17 cellular contexts compared by ENCODE assay signal in genomic region chr15:77417642-77418041, GRCh38. TPM values are rescaled to one million over a fixed set of nuclear protein-coding genes. Genes with fewer than 3 reads are reported as not detected.
DNase-seq lines count a peak whose midpoint lies in the region; ATAC-seq, FAIRE-seq and TF ChIP-seq lines count a peak whose summit lies in the region.
"Had no signal": no experiment of that assay in that cellular context is flagged by ENCODE, and none has a peak within 500 bp of the region (broad histone marks: within the 10 kb centered on the region; RNA-seq: fewer than 3 reads in every experiment).

No MANE protein-coding gene starts in this region.

- TF ChIP-seq POLR2A in HepG2 (IDR thresholded peaks at IDR 0.05; ENCODE audit: insufficient read depth in 1 of 2, low read depth in 2 of 2, low read length in 2 of 2) (no peak), right lobe of liver (IDR thresholded peaks at IDR 0.05) (no peak)

- in situ Hi-C loops in HepG2 (cut with HindIII; ENCODE audit: extremely low pct_ligation_motif_present, low pct_unique_long_range_greater_than_20kb), result no loop called here

- peaks cover 48% of the 10 kb centered on the region for H3K4me1 Mint-ChIP-seq in brain
- H3K4me1 Mint-ChIP-seq in stimulated activated naive B cell treated with anti-CD40 and anti-IgM and Interleukin-4, amounts not matched to agents 10 μg/mL and 1 μg/mL and 100 μg/mL, for 72 hours, result peaks cover 15 to 28% of the 10 kb centered on the region in 2 donors

- DNase-seq in HepG2 (ENCODE audit: low spot score) (no peak), right lobe of liver (no peak), sciatic nerve (ENCODE audit: low spot score) (no peak), NCI-H82 (lab: John Stamatoyannopoulos, UW) (no peak)
- DNase-seq in stimulated activated naive B cell treated with anti-CD40 and anti-IgM and Interleukin-4, amounts not matched to agents 10 μg/mL and 1 μg/mL and 100 μg/mL, for 72 hours, result no peak
- DNase-seq: activated CD8-positive, alpha-beta memory T cell treated with anti-CD3 and anti-CD28 coated beads, Interleukin-2, amount 50 U/mL, for 4 hours; H9; KBM-7; NCI-H2081; posterior cingulate gyrus; T-helper 9 cell; testis had no signal

- intact Hi-C loops in HepG2 (cut with micrococcal nuclease; ENCODE audit: unreplicated experiment), result no loop called here
- intact Hi-C loops in right lobe of liver (cut with DNase I), result no loop called here
- intact Hi-C loops in sciatic nerve (cut with DNase I), result no loop called here

- H3K4me1 ChIP-seq in HepG2 (ENCODE audit: insufficient read depth, low read length) (peaks cover 40% of the 10 kb centered on the region), right lobe of liver (peaks cover 0 to 13% (median 3%) of the 10 kb centered on the region in 4 donors), mucosa of rectum (ENCODE audit: control insufficient read depth in 2 of 2, insufficient read depth in 2 of 2, low read length in 2 of 2) (peaks cover 10 to 21% of the 10 kb centered on the region in 2 donors)

- ATAC-seq in HepG2 (no peak), right lobe of liver (no peak), sciatic nerve (no peak), HG03571 (IDR thresholded peaks at IDR 0.05; ENCODE audit: unreplicated experiment) (no peak)
- ATAC-seq in stimulated activated naive B cell treated with anti-CD40 and anti-IgM and Interleukin-4, amounts not matched to agents 10 μg/mL and 1 μg/mL and 100 μg/mL, for 72 hours (replicated peaks), result no peak

- peaks cover 0 to 3% (median 0%) of the 10 kb centered on the region in 5 experiments for H3K9me3 Mint-ChIP-seq in brain
- no peaks in the 10 kb centered on the region for H3K9me3 Mint-ChIP-seq in stimulated activated naive B cell treated with anti-CD40 and anti-IgM and Interleukin-4, amounts not matched to agents 10 μg/mL and 1 μg/mL and 100 μg/mL, for 72 hours

- H3K4me3 ChIP-seq in HepG2 (replicated peaks in 1 of 3; ENCODE audit: insufficient read depth in 1 of 3, low read depth in 2 of 3, low read length in 3 of 3), result no peak overlapping the region
- no peak overlapping the region for H3K4me3 ChIP-seq in right lobe of liver
- peak overlapping the region in 1 of 2 donors; percentile 89 for H3K4me3 ChIP-seq in mucosa of rectum (ENCODE audit: low read length in 2 of 2)

- no TSS peak for BruUV-seq in HepG2 (replicated peaks; lab: Mats Ljungman, UMichigan)

- H3K27ac ChIP-seq in HepG2 (ENCODE audit: extremely low read length, insufficient read depth, low read length), result no peak overlapping the region
- no peak overlapping the region for H3K27ac ChIP-seq in right lobe of liver
- peak overlapping the region; percentile 13 to 91 for H3K27ac ChIP-seq in mucosa of rectum (ENCODE audit: low read depth in 2 of 2, low read length in 2 of 2)
- H3K27ac ChIP-seq: C4-2B had no signal

- FAIRE-seq in HepG2 (lab: Jason Lieb, UNC), result no peak
- FAIRE-seq: endometrium had no signal

- peaks cover 75% of the 10 kb centered on the region for H3K79me2 ChIP-seq in HepG2 (ENCODE audit: insufficient read depth, low read length)

- H3K27me3 Mint-ChIP-seq in brain, result no peaks in the 10 kb centered on the region
- H3K27me3 Mint-ChIP-seq in stimulated activated naive B cell treated with anti-CD40 and anti-IgM and Interleukin-4, amounts not matched to agents 10 μg/mL and 1 μg/mL and 100 μg/mL, for 72 hours, result no peaks in the 10 kb centered on the region

- H3K36me3 Mint-ChIP-seq in brain, result no peaks in the 10 kb centered on the region
- H3K36me3 Mint-ChIP-seq in stimulated activated naive B cell treated with anti-CD40 and anti-IgM and Interleukin-4, amounts not matched to agents 10 μg/mL and 1 μg/mL and 100 μg/mL, for 72 hours, result peaks cover 4 to 5% of the 10 kb centered on the region in 2 donors

- H3K4me2 ChIP-seq in HepG2 (ENCODE audit: low read depth, low read length), result peak overlapping the region; percentile 78; the same call in 1 of the 2 replicates

- WGBS in HepG2 (ENCODE audit: low lambda C conversion rate), result 90% methylated on average over 4 of the region's 4 CpGs
- 69% methylated on average over 4 of the region's 4 CpGs for WGBS in right lobe of liver (ENCODE audit: insufficient coverage, low coverage, low lambda C conversion rate, missing lambda C conversion rate)

- TF ChIP-seq RAD21 in HepG2 (CRISPR knock-in tag; IDR thresholded peaks at IDR 0.05), result no peak

- H3K27me3 ChIP-seq in HepG2 (ENCODE audit: control insufficient read depth in 1 of 2, insufficient read depth in 2 of 2, low read length in 2 of 2) (no peaks in the 10 kb centered on the region; a peak in 2 of 5 replicates), right lobe of liver (no peaks in the 10 kb centered on the region), mucosa of rectum (ENCODE audit: control insufficient read depth in 2 of 2, insufficient read depth in 2 of 2, low read length in 2 of 2) (no peaks in the 10 kb centered on the region)
- H3K27me3 ChIP-seq: testis had no signal

- TF ChIP-seq CTCF in HepG2 (CRISPR knock-in tag; IDR thresholded peaks at IDR 0.05), result no peak
- TF ChIP-seq CTCF in right lobe of liver (IDR thresholded peaks at IDR 0.05), result no peak
- TF ChIP-seq CTCF in brain (conservative IDR thresholded peaks at IDR 0.05), result no peak

- H3K4me3 Mint-ChIP-seq in brain, result peak overlapping the region; percentile 91 to 99 (median 96)
- H3K4me3 Mint-ChIP-seq in stimulated activated naive B cell treated with anti-CD40 and anti-IgM and Interleukin-4, amounts not matched to agents 10 μg/mL and 1 μg/mL and 100 μg/mL, for 72 hours, result no peak overlapping the region

- no peak for TF ChIP-seq EP300 in HepG2 (IDR thresholded peaks at IDR 0.05; ENCODE audit: low read depth in 2 of 2, low read length in 2 of 2)
- TF ChIP-seq EP300 in HepG2 (CRISPR knock-in tag; IDR thresholded peaks at IDR 0.05; ENCODE audit: borderline replicate concordance), result no peak

- POLR2A ChIA-PET in HepG2 (lab: Yijun Ruan, JAX), result no interaction called here

- CTCF ChIA-PET in HepG2 (lab: Yijun Ruan, JAX; ENCODE audit: low intra/inter-chr PET ratio, low total read pairs), result no interaction called here

- H3K36me3 ChIP-seq in HepG2 (replicated peaks in 1 of 2; ENCODE audit: control insufficient read depth in 1 of 2, insufficient read depth in 2 of 2, low read length in 2 of 2) (no peaks in the 10 kb centered on the region), right lobe of liver (no peaks in the 10 kb centered on the region), mucosa of rectum (ENCODE audit: control insufficient read depth in 2 of 2, insufficient read depth in 2 of 2, low read length in 2 of 2) (no peaks in the 10 kb centered on the region)

- H2AFZ ChIP-seq in HepG2 (ENCODE audit: low read length), result no peak overlapping the region

- peaks cover 9% of the 10 kb centered on the region; the same call in 1 of the 2 replicates for H4K20me1 ChIP-seq in HepG2 (ENCODE audit: insufficient read depth, low read length)

- no peaks in the 10 kb centered on the region for H3K9me3 ChIP-seq in HepG2 (ENCODE audit: low read length)
- no peaks in the 10 kb centered on the region for H3K9me3 ChIP-seq in right lobe of liver
- H3K9me3 ChIP-seq in mucosa of rectum (ENCODE audit: control insufficient read depth in 2 of 2, low read length in 2 of 2), result no peaks in the 10 kb centered on the region
- H3K9me3 ChIP-seq: testis had no signal

- H3K9ac ChIP-seq in HepG2 (ENCODE audit: insufficient read depth, low read depth, low read length) (no peak overlapping the region), mucosa of rectum (ENCODE audit: low read depth in 1 of 2, low read length in 2 of 2) (no peak overlapping the region)

- peak overlapping the region in 2 of 5 experiments; percentile 55 to 98 for H3K27ac Mint-ChIP-seq in brain
- H3K27ac Mint-ChIP-seq in stimulated activated naive B cell treated with anti-CD40 and anti-IgM and Interleukin-4, amounts not matched to agents 10 μg/mL and 1 μg/mL and 100 μg/mL, for 72 hours, result no peak overlapping the region
- H3K27ac Mint-ChIP-seq: H9 had no signal

RNA-seq across cellular contexts. Expression of gene PEAK1, which starts 2.3 kb away (rescaled TPM):
- total RNA-seq in HepG2 (2016; rRNA removed; fragmentation: Illumina TruSeq; extraction: Trizol) (6.0 and 12.5 TPM in 2 replicates), right lobe of liver (10 to 100 TPM in 3 of 6 experiments, 1 to 10 TPM in 3; 5.9 to 18.4 (median 10.1) TPM), sciatic nerve (154 TPM)
- 17.0 and 22.1 TPM in 2 replicates for total RNA-seq in HepG2 (2016; cell fraction: cytosol; rRNA removed; fragmentation: Illumina TruSeq; extraction: Trizol; ENCODE audit: low read depth)
- total RNA-seq in HepG2 (2016; cell fraction: insoluble cytoplasmic fraction; rRNA removed; fragmentation: Illumina TruSeq; extraction: Trizol), result 6.4 and 9.4 TPM in 2 replicates
- total RNA-seq in HepG2 (2016; cell fraction: membrane; rRNA removed; fragmentation: Illumina TruSeq; extraction: Trizol), result 10.5 and 10.6 TPM in 2 replicates
- total RNA-seq in HepG2 (2016; cell fraction: nucleus; rRNA removed; fragmentation: Illumina TruSeq; extraction: Trizol), result 16.8 and 18.4 TPM in 2 replicates
- polyA plus RNA-seq in HepG2 (2011; rRNA removed) (6.6 and 6.8 TPM in 2 replicates), brain (ENCODE audit: insufficient read depth, low read depth, low replicate concordance) (7.0 TPM)
- 3.1 and 3.9 TPM in 2 replicates for polyA plus RNA-seq in HepG2 (2011; cell fraction: cytosol; rRNA removed)
- 8.4 and 11.3 TPM in 2 replicates for polyA plus RNA-seq in HepG2 (2011; cell fraction: nucleus; rRNA removed)
- polyA plus RNA-seq in HepG2 (2012), result 7.0 and 8.8 TPM in 2 replicates
- 0.48 and 0.61 TPM in 2 replicates for polyA plus RNA-seq in HepG2 (2016; cell fraction: cytosol; fragmentation: Illumina TruSeq; extraction: Trizol; ENCODE audit: low read depth)
- 3.3 and 4.2 TPM in 2 replicates for polyA plus RNA-seq in HepG2 (2016; cell fraction: insoluble cytoplasmic fraction; fragmentation: Illumina TruSeq; extraction: Trizol; ENCODE audit: low read depth)
- polyA plus RNA-seq in HepG2 (2016; cell fraction: membrane; fragmentation: Illumina TruSeq; extraction: Trizol; ENCODE audit: low read depth), result 0.41 and 0.84 TPM in 2 replicates
- 16.4 and 16.7 TPM in 2 replicates for polyA plus RNA-seq in HepG2 (2016; cell fraction: nucleus; fragmentation: Illumina TruSeq; extraction: Trizol; ENCODE audit: insufficient read depth, low read depth)
- 13.7 and 19.8 TPM in 2 replicates for polyA minus RNA-seq in HepG2 (2011; rRNA and poly(A)+ RNA removed; ENCODE audit: low replicate concordance)
- 10.9 and 16.0 TPM in 2 replicates for polyA minus RNA-seq in HepG2 (2011; cell fraction: cytosol; rRNA and poly(A)+ RNA removed)
- polyA minus RNA-seq in HepG2 (2011; cell fraction: nucleus; rRNA and poly(A)+ RNA removed), result 35.5 and 39.5 TPM in 2 replicates

RNA-seq across cellular contexts. Expression of gene HMG20A, which starts 3.0 kb away (rescaled TPM):
- total RNA-seq in HepG2 (2016; rRNA removed; fragmentation: Illumina TruSeq; extraction: Trizol) (28.0 and 39.7 TPM in 2 replicates), right lobe of liver (10 to 100 TPM; 14.6 to 21.1 (median 19.5) TPM), sciatic nerve (52.5 TPM)
- 3.7 and 5.0 TPM in 2 replicates for total RNA-seq in HepG2 (2016; cell fraction: cytosol; rRNA removed; fragmentation: Illumina TruSeq; extraction: Trizol; ENCODE audit: low read depth)
- 28.9 and 36.4 TPM in 2 replicates for total RNA-seq in HepG2 (2016; cell fraction: insoluble cytoplasmic fraction; rRNA removed; fragmentation: Illumina TruSeq; extraction: Trizol)
- total RNA-seq in HepG2 (2016; cell fraction: membrane; rRNA removed; fragmentation: Illumina TruSeq; extraction: Trizol), result 10.3 and 10.6 TPM in 2 replicates
- total RNA-seq in HepG2 (2016; cell fraction: nucleus; rRNA removed; fragmentation: Illumina TruSeq; extraction: Trizol), result 20.2 and 31.6 TPM in 2 replicates
- polyA plus RNA-seq in HepG2 (2011; rRNA removed) (27.4 and 35.2 TPM in 2 replicates), brain (ENCODE audit: insufficient read depth, low read depth, low replicate concordance) (18.9 TPM)
- 21.0 and 23.7 TPM in 2 replicates for polyA plus RNA-seq in HepG2 (2011; cell fraction: cytosol; rRNA removed)
- 23.0 and 26.1 TPM in 2 replicates for polyA plus RNA-seq in HepG2 (2011; cell fraction: nucleus; rRNA removed)
- polyA plus RNA-seq in HepG2 (2012), result 17.5 and 20.8 TPM in 2 replicates
- polyA plus RNA-seq in HepG2 (2016; cell fraction: cytosol; fragmentation: Illumina TruSeq; extraction: Trizol; ENCODE audit: low read depth), result 1.5 and 1.9 TPM in 2 replicates
- polyA plus RNA-seq in HepG2 (2016; cell fraction: insoluble cytoplasmic fraction; fragmentation: Illumina TruSeq; extraction: Trizol; ENCODE audit: low read depth), result 35.6 and 37.6 TPM in 2 replicates
- 5.9 and 6.7 TPM in 2 replicates for polyA plus RNA-seq in HepG2 (2016; cell fraction: membrane; fragmentation: Illumina TruSeq; extraction: Trizol; ENCODE audit: low read depth)
- polyA plus RNA-seq in HepG2 (2016; cell fraction: nucleus; fragmentation: Illumina TruSeq; extraction: Trizol; ENCODE audit: insufficient read depth, low read depth), result 29.4 and 36.9 TPM in 2 replicates
- 36.6 and 54.0 TPM in 2 replicates for polyA minus RNA-seq in HepG2 (2011; rRNA and poly(A)+ RNA removed; ENCODE audit: low replicate concordance)
- polyA minus RNA-seq in HepG2 (2011; cell fraction: cytosol; rRNA and poly(A)+ RNA removed), result 36.0 and 37.3 TPM in 2 replicates
- polyA minus RNA-seq in HepG2 (2011; cell fraction: nucleus; rRNA and poly(A)+ RNA removed), result 38.5 and 47.0 TPM in 2 replicates

Comparison
In these comparisons a context has a peak if more than half of its experiments do, and no peak if none do; other contexts are left out.
1. H3K27ac ChIP-seq: peak in mucosa of rectum (2 of 2); none in HepG2 (single experiment) and right lobe of liver (0 of 3).
2. H3K4me3 Mint-ChIP-seq: peak in brain (5 of 5); none in stimulated activated naive B cell treated with anti-CD40 and anti-IgM and Interleukin-4, amounts not matched to agents 10 μg/mL and 1 μg/mL and 100 μg/mL, for 72 hours (0 of 2).